ENCODE assay signal across 10 cellular contexts in genomic region chr3:14429237-14429636, GRCh38. TPM values are rescaled to one million over a fixed set of nuclear protein-coding genes. Genes with fewer than 3 reads are reported as not detected.
DNase-seq lines count a peak whose midpoint lies in the region; ATAC-seq and TF ChIP-seq lines count a peak whose summit lies in the region.
"Had no signal": no experiment of that assay in that cellular context is flagged by ENCODE, and none has a peak within 500 bp of the region (broad histone marks: within the 10 kb centered on the region; RNA-seq: fewer than 3 reads in every experiment).

No MANE protein-coding gene starts in this region.

- no peaks in the 10 kb centered on the region for H3K9me3 ChIP-seq in MG63
- H3K9me3 ChIP-seq: uterus had no signal

- peaks cover 91% of the 10 kb centered on the region for H3K4me1 Mint-ChIP-seq in activated naive CD8-positive, alpha-beta T cell (ENCODE audit: low read depth)
- peaks cover 55% of the 10 kb centered on the region for H3K4me1 Mint-ChIP-seq in nephron

- H3K27ac Mint-ChIP-seq in activated naive CD8-positive, alpha-beta T cell: peak overlapping the region; percentile 97
- H3K27ac Mint-ChIP-seq in nephron: peak overlapping the region in 2 of 3 experiments; percentile 12 to 18
- H3K27ac Mint-ChIP-seq: progenitor cell of endocrine pancreas had no signal

- ATAC-seq in GM21717 (IDR thresholded peaks at IDR 0.05; ENCODE audit: unreplicated experiment): no peak

- H3K9me3 Mint-ChIP-seq in activated naive CD8-positive, alpha-beta T cell (ENCODE audit: low read depth): no peaks in the 10 kb centered on the region
- H3K9me3 Mint-ChIP-seq in nephron: no peaks in the 10 kb centered on the region

- H3K36me3 ChIP-seq in MG63: no peaks in the 10 kb centered on the region
- H3K36me3 ChIP-seq: uterus had no signal

- peak; percentile 7 for DNase-seq in COLO668 (lab: John Stamatoyannopoulos, UW; ENCODE audit: unreplicated experiment)
- peak; percentile 56 for DNase-seq in MG63
- no peak for DNase-seq in stimulated activated naive CD4-positive, alpha-beta T cell (lab: John Stamatoyannopoulos, UW)
- DNase-seq in SKM-1 (lab: John Stamatoyannopoulos, UW; ENCODE audit: unreplicated experiment): no peak
- DNase-seq: activated CD4-positive, CD25-positive, alpha-beta regulatory T cell; uterus had no signal

- H3K36me3 Mint-ChIP-seq in activated naive CD8-positive, alpha-beta T cell: no peaks in the 10 kb centered on the region
- no peaks in the 10 kb centered on the region for H3K36me3 Mint-ChIP-seq in nephron (ENCODE audit: low read depth)

- no peak for TF ChIP-seq CTCF in nephron (IDR thresholded peaks at IDR 0.05; ENCODE audit: unreplicated experiment in 3 of 3)

- no peak overlapping the region for H3K4me3 ChIP-seq in MG63
- H3K4me3 ChIP-seq: uterus had no signal

- H3K27me3 Mint-ChIP-seq in activated naive CD8-positive, alpha-beta T cell: no peaks in the 10 kb centered on the region
- peaks cover 36% of the 10 kb centered on the region for H3K27me3 Mint-ChIP-seq in nephron (ENCODE audit: low read depth)
- H3K27me3 Mint-ChIP-seq: progenitor cell of endocrine pancreas had no signal

- H3K27me3 ChIP-seq in MG63: no peaks in the 10 kb centered on the region
- H3K27me3 ChIP-seq: uterus had no signal

- peak overlapping the region; percentile 52 for H3K4me3 Mint-ChIP-seq in activated naive CD8-positive, alpha-beta T cell
- no peak overlapping the region for H3K4me3 Mint-ChIP-seq in nephron

RNA-seq across cellular contexts. Expression of gene SLC6A6, which starts 26.8 kb away (rescaled TPM):
- 2.6 and 3.4 TPM in 2 replicates for total RNA-seq in MG63 (2014; rRNA removed; shearing (Covaris generic); ENCODE audit: low replicate concordance)

Comparison
In these comparisons a context has a peak if more than half of its experiments do, and no peak if none do; other contexts are left out.
1. DNase-seq: peak in COLO668 (single experiment) and MG63 (single experiment); none in stimulated activated naive CD4-positive, alpha-beta T cell (0 of 6) and SKM-1 (single experiment).